In genomic region chr1:183655562-183656075, GRCh38 we compare ENCODE assay signal across 9 cellular contexts. TPM values are rescaled to one million over a fixed set of nuclear protein-coding genes. Genes with fewer than 3 reads are reported as not detected.
A peak's percentile ranks its signal among the peaks of the same experiment; 100 is the strongest.
DNase-seq lines count a peak whose midpoint lies in the region; ATAC-seq and TF ChIP-seq lines count a peak whose summit lies in the region.
"Had no signal": no experiment of that assay in that cellular context is flagged by ENCODE, and none has a peak within 500 bp of the region (broad histone marks: within the 10 kb centered on the region; RNA-seq: fewer than 3 reads in every experiment).

No MANE protein-coding gene starts in this region.

- peak; percentile 83 for TF ChIP-seq CTCF in GM12865 (IDR thresholded peaks at IDR 0.05; ENCODE audit: insufficient read depth, low read depth, low read length, missing control alignments)

- no peak overlapping the region for H3K4me3 ChIP-seq in GM12865 (ENCODE audit: low read depth, low read length)
- H3K4me3 ChIP-seq: skin epidermis had no signal

- ATAC-seq in HG03135 (IDR thresholded peaks at IDR 0.05; ENCODE audit: unreplicated experiment) = peak; percentile 63
- peak; percentile 46 for ATAC-seq in left colon
- no peak for ATAC-seq in GM18909 (IDR thresholded peaks at IDR 0.05; ENCODE audit: poor library complexity, unreplicated experiment)

- intact Hi-C loops in left colon (cut with DNase I, micrococcal nuclease) = loop anchor here in 1 of 2 donors (10.0 kb wide), 1 partner anchor 259 kb away; no protein-coding TSS in a partner anchor

- peak; percentile 87 for DNase-seq in GM12865 (ENCODE audit: low read depth)
- peak; percentile 67 for DNase-seq in NCI-H345 (lab: John Stamatoyannopoulos, UW)
- peak; percentile 53 for DNase-seq in activated CD4-positive, CD25-positive, alpha-beta regulatory T cell treated with anti-CD3 and anti-CD28 coated beads, Interleukin-2, amount 50 U/mL, for 16 hours (ENCODE audit: low read depth, low spot score)
- DNase-seq in cerebellar cortex (ENCODE audit: low spot score) = peak; percentile 89
- peak; percentile 59 to 88 for DNase-seq in left colon
- peak; percentile 76 for DNase-seq in stimulated activated CD4-positive, alpha-beta T cell treated with anti-CD3 and anti-CD28 coated beads, Interleukin-4, amount 100 ng/mL, for 1 hour

RNA-seq across cellular contexts. Expression of gene APOBEC4, which starts 2.5 kb away (rescaled TPM):
- under 1 TPM in 1 of 2 donors, not detected in 1; 0.25 TPM for total RNA-seq in left colon

RNA-seq across cellular contexts. Expression of gene ARPC5, which starts 20.0 kb away (rescaled TPM):
- total RNA-seq in left colon = 100 to 1,000 TPM; 153 to 169 TPM
